In genomic region chr3:125920751-125921279, GRCh38 we compare ENCODE assay signal across 1 cellular context. TPM values are rescaled to one million over a fixed set of nuclear protein-coding genes. Genes with fewer than 3 reads are reported as not detected.
"Had no signal": no experiment of that assay in that cellular context is flagged by ENCODE, and none has a peak within 500 bp of the region (broad histone marks: within the 10 kb centered on the region; RNA-seq: fewer than 3 reads in every experiment).

No MANE protein-coding gene starts in this region.

RNA-seq across cellular contexts. Expression of gene ROPN1B, which starts 48.2 kb away (rescaled TPM):
- total RNA-seq: Peyer's patch had no signal
